In genomic region chr15:68265674-68266073, GRCh38 we compare ENCODE assay signal across 17 cellular contexts. TPM values are rescaled to one million over a fixed set of nuclear protein-coding genes. Genes with fewer than 3 reads are reported as not detected.
DNase-seq lines count a peak whose midpoint lies in the region; ATAC-seq, FAIRE-seq and TF ChIP-seq lines count a peak whose summit lies in the region.
"Had no signal": no experiment of that assay in that cellular context is flagged by ENCODE, and none has a peak within 500 bp of the region (broad histone marks: within the 10 kb centered on the region; RNA-seq: fewer than 3 reads in every experiment).

No MANE protein-coding gene starts in this region.

- TF ChIP-seq CTCF in A549 (IDR thresholded peaks at IDR 0.05) (no peak), PC-3 (conservative IDR thresholded peaks at IDR 0.05; ENCODE audit: low read depth, low read length) (no peak), foreskin keratinocyte (conservative IDR thresholded peaks at IDR 0.05) (no peak), type B pancreatic cell (conservative IDR thresholded peaks at IDR 0.05) (no peak), GM10248 (IDR thresholded peaks at IDR 0.05; ENCODE audit: control extremely low read depth, extremely low read depth, low read depth, missing control alignments) (no peak)

- H3K27ac Mint-ChIP-seq in type B pancreatic cell = peak overlapping the region; percentile 27
- H3K27ac Mint-ChIP-seq: CD4-positive, alpha-beta T cell had no signal

- POLR2A ChIA-PET in A549 (lab: Yijun Ruan, JAX) (interaction anchor here (2.6 kb wide), 1 partner anchor 12 kb away, joined by 15 read pairs; the partner anchor contains the start of gene FEM1B), PC-3 (lab: Charles Lee; ENCODE audit: unreplicated experiment) (no interaction called here), GM10248 (lab: Yijun Ruan, JAX) (no interaction called here)

- no peak for TF ChIP-seq POLR2A in A549 (IDR thresholded peaks at IDR 0.05; ENCODE audit: low read length)

- ATAC-seq in A549 (no peak), PC-3 (no peak), foreskin keratinocyte (no peak), Right ventricle myocardium inferior (no peak)
- ATAC-seq: HCT116 had no signal

- no peak overlapping the region for H2AFZ ChIP-seq in PC-3 (ENCODE audit: low read length)

- H3K4me3 Mint-ChIP-seq in type B pancreatic cell = peak overlapping the region; percentile 5
- H3K4me3 Mint-ChIP-seq: CD4-positive, alpha-beta T cell had no signal

- no peak overlapping the region for H3K27ac ChIP-seq in A549
- no peak overlapping the region for H3K27ac ChIP-seq in PC-3 (ENCODE audit: low read length)
- peak overlapping the region; percentile 77 for H3K27ac ChIP-seq in foreskin keratinocyte
- H3K27ac ChIP-seq: BLaER1 treated with 17β-estradiol and CSF1 and Interleukin-3, amounts not matched to agents 10 nM and 100 nM; HL-60 had no signal

- H3K4me1 Mint-ChIP-seq in type B pancreatic cell (ENCODE audit: unreplicated experiment) = peaks cover 3% of the 10 kb centered on the region

- H3K4me3 ChIP-seq in A549 (no peak overlapping the region), PC-3 (ENCODE audit: low read length) (no peak overlapping the region)
- H3K4me3 ChIP-seq: BLaER1 treated with 17β-estradiol and CSF1 and Interleukin-3, amounts not matched to agents 10 nM and 100 nM had no signal

- no peaks in the 10 kb centered on the region for H3K9me3 Mint-ChIP-seq in type B pancreatic cell
- H3K9me3 Mint-ChIP-seq: CD4-positive, alpha-beta T cell had no signal

- 55% methylated on average over 3 of the region's 3 CpGs for WGBS in A549 (ENCODE audit: missing lambda C conversion rate)

- no peaks in the 10 kb centered on the region for H3K79me2 ChIP-seq in PC-3 (ENCODE audit: low read length)

- H3K36me3 ChIP-seq in PC-3 (ENCODE audit: low read depth, low read length) = no peaks in the 10 kb centered on the region
- H3K36me3 ChIP-seq: BLaER1 treated with 17β-estradiol and CSF1 and Interleukin-3, amounts not matched to agents 10 nM and 100 nM had no signal

- DNase-seq in A549 (ENCODE audit: low read depth in 1 of 2, low spot score in 1 of 2) (no peak), PC-3 (peak; percentile 5), foreskin keratinocyte (no peak), type B pancreatic cell (ENCODE audit: extremely low spot score, unreplicated experiment) (no peak), kidney glomerular epithelial cell (lab: John Stamatoyannopoulos, UW) (no peak), GM10248 (ENCODE audit: extremely low spot score) (no peak), Right ventricle myocardium inferior (ENCODE audit: missing footprints) (no peak)
- DNase-seq: 8988T; ACHN; CD4-positive, alpha-beta T cell; DND-41; GDM1; IMR-90; KBM-7 had no signal

- H3K36me3 Mint-ChIP-seq in type B pancreatic cell = no peaks in the 10 kb centered on the region

- TF ChIP-seq EP300 in A549 (IDR thresholded peaks at IDR 0.05) = no peak

- TF ChIP-seq RAD21 in A549 (conservative IDR thresholded peaks at IDR 0.05 in 1 of 2, IDR thresholded peaks at IDR 0.05 in 1 of 2) = no peak

- H3K27me3 ChIP-seq in PC-3 (ENCODE audit: low read length) (no peaks in the 10 kb centered on the region), foreskin keratinocyte (no peaks in the 10 kb centered on the region)
- H3K27me3 ChIP-seq: BLaER1 treated with 17β-estradiol and CSF1 and Interleukin-3, amounts not matched to agents 10 nM and 100 nM had no signal

- H4K20me1 ChIP-seq in PC-3 (ENCODE audit: low read length) = no peaks in the 10 kb centered on the region
- H4K20me1 ChIP-seq: BLaER1 treated with 17β-estradiol and CSF1 and Interleukin-3, amounts not matched to agents 10 nM and 100 nM had no signal

- peaks cover 3% of the 10 kb centered on the region for H3K27me3 Mint-ChIP-seq in type B pancreatic cell

- H3K4me2 ChIP-seq in A549 (no peak overlapping the region), PC-3 (ENCODE audit: low read length) (no peak overlapping the region)

- intact Hi-C loops in PC-3 (cut with micrococcal nuclease) (no loop called here), Right ventricle myocardium inferior (cut with DNase I) (no loop called here)

- CTCF ChIA-PET in A549 (lab: Yijun Ruan, JAX) = no interaction called here
- CTCF ChIA-PET in PC-3 (lab: Charles Lee) = no interaction called here
- CTCF ChIA-PET in GM10248 (lab: Yijun Ruan, JAX) = interaction anchor here (1.1 to 2.9 kb wide), 2 partner anchors 13 to 20 kb away, joined by 3 to 16 read pairs; no protein-coding TSS in a partner anchor

- H3F3A ChIP-seq in PC-3 (ENCODE audit: low read length, unreplicated experiment) = no peaks in the 10 kb centered on the region

- H3K9ac ChIP-seq in PC-3 (ENCODE audit: low read length) = no peak overlapping the region

- BruUV-seq in PC-3 (replicated peaks; lab: Mats Ljungman, UMichigan) = no TSS peak

- H3K4me1 ChIP-seq in A549 (peaks cover 2% of the 10 kb centered on the region), PC-3 (ENCODE audit: insufficient read depth, low read length) (peaks cover 4% of the 10 kb centered on the region; the same call in 1 of the 2 replicates), foreskin keratinocyte (peaks cover 36% of the 10 kb centered on the region)

- no peak for FAIRE-seq in A549 (lab: Jason Lieb, UNC)

- H3K9me2 ChIP-seq in PC-3 (replicated peaks; ENCODE audit: low read length) = no peaks in the 10 kb centered on the region

- H3K9me3 ChIP-seq in A549 = no peaks in the 10 kb centered on the region
- no peaks in the 10 kb centered on the region for H3K9me3 ChIP-seq in PC-3 (ENCODE audit: low read length)
- H3K9me3 ChIP-seq: BLaER1 treated with 17β-estradiol and CSF1 and Interleukin-3, amounts not matched to agents 10 nM and 100 nM had no signal

TF ChIP-seq in A549, 52 proteins besides CTCF, POLR2A, EP300 and RAD21:
- TF ChIP-seq ZSCAN20 (CRISPR knock-in tag; IDR thresholded peaks at IDR 0.05) (no peak), NFE2L2 (conservative IDR thresholded peaks at IDR 0.05; ENCODE audit: low read length) (no peak), EHMT2 (IDR thresholded peaks at IDR 0.05; ENCODE audit: low read depth) (no peak), E2F6 (IDR thresholded peaks at IDR 0.05; ENCODE audit: borderline replicate concordance, low read depth) (no peak), HOXB5 (CRISPR knock-in tag; IDR thresholded peaks at IDR 0.05) (no peak), SREBF2 (IDR thresholded peaks at IDR 0.05) (no peak), HOXA7 (CRISPR knock-in tag; IDR thresholded peaks at IDR 0.05) (no peak), RNF2 (IDR thresholded peaks at IDR 0.05; ENCODE audit: borderline replicate concordance, low read depth) (0 out of 2 replicates have a peak, but pooled peaks have one; percentile 64)

RNA-seq across cellular contexts. Expression of gene FEM1B, which starts 11.9 kb away (rescaled TPM):
- polyA plus RNA-seq in A549 (2011; rRNA removed) (59.1 and 103 TPM in 2 replicates), A549 (2017; fragmentation: RNase III; extraction: RNeasy Plus Mini Kit Qiagen cat#74134 plus additional on column Dnase treatment) (18.4 to 19.7 TPM (median 19.5 TPM) in 3 replicates), foreskin keratinocyte (7.9 and 9.0 TPM in 2 replicates)
- polyA plus RNA-seq in A549 (2012; cell fraction: cytosol; rRNA removed) = 13.8 and 19.7 TPM in 2 replicates
- 6.6 and 7.9 TPM in 2 replicates for polyA plus RNA-seq in A549 (2012; cell fraction: nucleus; rRNA removed)
- 242 and 289 TPM in 2 replicates for polyA minus RNA-seq in A549 (2011; rRNA and poly(A)+ RNA removed)
- total RNA-seq in PC-3 (2014; rRNA removed) (19.4 and 22.1 TPM in 2 replicates), foreskin keratinocyte (42.6 and 44.5 TPM in 2 replicates), type B pancreatic cell (ENCODE audit: low replicate concordance) (54.2 and 63.1 TPM in 2 replicates), Right ventricle myocardium inferior (48.9 TPM)

RNA-seq across cellular contexts. Expression of gene CLN6, which starts 36.1 kb away (rescaled TPM):
- polyA plus RNA-seq in A549 (2011; rRNA removed) = 47.5 and 58.0 TPM in 2 replicates
- 87.7 and 149 TPM in 2 replicates for polyA plus RNA-seq in A549 (2012; cell fraction: cytosol; rRNA removed)
- polyA plus RNA-seq in A549 (2012; cell fraction: nucleus; rRNA removed) = 166 and 173 TPM in 2 replicates
- 69.5 to 74.0 TPM (median 69.7 TPM) in 3 replicates for polyA plus RNA-seq in A549 (2017; fragmentation: RNase III; extraction: RNeasy Plus Mini Kit Qiagen cat#74134 plus additional on column Dnase treatment)
- polyA minus RNA-seq in A549 (2011; rRNA and poly(A)+ RNA removed) = 124 and 139 TPM in 2 replicates
- 33.4 and 42.2 TPM in 2 replicates for total RNA-seq in PC-3 (2014; rRNA removed)
- 27.5 and 29.8 TPM in 2 replicates for total RNA-seq in foreskin keratinocyte
- polyA plus RNA-seq in foreskin keratinocyte = 35.9 and 36.5 TPM in 2 replicates
- 29.5 and 43.0 TPM in 2 replicates for total RNA-seq in type B pancreatic cell (ENCODE audit: low replicate concordance)
- 7.7 TPM for total RNA-seq in Right ventricle myocardium inferior
